ENCODE assay signal across 17 cellular contexts in genomic region chr12:37543966-37544668, GRCh38.
DNase-seq lines count a peak whose midpoint lies in the region; ATAC-seq, FAIRE-seq and TF ChIP-seq lines count a peak whose summit lies in the region.
"Had no signal": no experiment of that assay in that cellular context is flagged by ENCODE, and none has a peak within 500 bp of the region (broad histone marks: within the 10 kb centered on the region; RNA-seq: fewer than 3 reads in every experiment).

No MANE protein-coding gene starts in this region.

- no peak for TF ChIP-seq CTCF in heart left ventricle (IDR thresholded peaks at IDR 0.05)
- TF ChIP-seq CTCF in HepG2 (CRISPR knock-in tag; IDR thresholded peaks at IDR 0.05) = no peak
- TF ChIP-seq CTCF in right lobe of liver (IDR thresholded peaks at IDR 0.05) = no peak

- H3K9ac ChIP-seq in HepG2 (ENCODE audit: insufficient read depth, low read depth, low read length) = no peak overlapping the region
- H3K9ac ChIP-seq: GM23248 had no signal

- 87 to 94% (median 92%) methylated on average over 12 to 27 of the region's 27 CpGs for WGBS in heart left ventricle, 4 donors
- 23% methylated on average over 12 of the region's 27 CpGs for WGBS in HepG2 (ENCODE audit: low lambda C conversion rate)
- no CpG with 5 or more reads among the region's 27 CpGs for WGBS in right lobe of liver (ENCODE audit: insufficient coverage, low coverage, low lambda C conversion rate, missing lambda C conversion rate)

- no peaks in the 10 kb centered on the region for H3K79me2 ChIP-seq in HepG2 (ENCODE audit: insufficient read depth, low read length)

- no peak for TF ChIP-seq RAD21 in HepG2 (CRISPR knock-in tag; IDR thresholded peaks at IDR 0.05)

- H3K27ac ChIP-seq in heart left ventricle (no peak overlapping the region), HepG2 (ENCODE audit: extremely low read length, insufficient read depth, low read length) (no peak overlapping the region), right lobe of liver (no peak overlapping the region)
- H3K27ac ChIP-seq: C4-2B, GM23248 had no signal

- DNase-seq in cardiac septum (ENCODE audit: low spot score) (peak; percentile 26), heart left ventricle (no peak), mesenteric fat pad (ENCODE audit: low spot score) (peak; percentile 47), ureter (ENCODE audit: low spot score) (peak; percentile 30), HepG2 (ENCODE audit: low spot score) (no peak), SIG-M5 treated with dmso at 0.1 percent for 504 hours (lab: John Stamatoyannopoulos, UW; ENCODE audit: unreplicated experiment) (no peak), right lobe of liver (no peak)
- DNase-seq: 8988T; Caco-2; CD4-positive, alpha-beta T cell; GM23248 had no signal

- ATAC-seq in heart left ventricle = no peak
- ATAC-seq in HepG2 = no peak
- ATAC-seq in right lobe of liver = no peak

- H3K4me3 ChIP-seq in heart left ventricle = no peak overlapping the region
- H3K4me3 ChIP-seq in HepG2 (replicated peaks in 1 of 3; ENCODE audit: insufficient read depth in 1 of 3, low read depth in 2 of 3, low read length in 3 of 3) = no peak overlapping the region
- no peak overlapping the region for H3K4me3 ChIP-seq in right lobe of liver
- H3K4me3 ChIP-seq: GM23248, HAP-1 had no signal

- TF ChIP-seq EP300 in HepG2 (IDR thresholded peaks at IDR 0.05; ENCODE audit: low read depth in 2 of 2, low read length in 2 of 2) = no peak
- TF ChIP-seq EP300 in HepG2 (CRISPR knock-in tag; IDR thresholded peaks at IDR 0.05; ENCODE audit: borderline replicate concordance) = no peak

- in situ Hi-C loops in HepG2 (cut with HindIII; ENCODE audit: extremely low pct_ligation_motif_present, low pct_unique_long_range_greater_than_20kb) = no loop called here

- H3K36me3 ChIP-seq in heart left ventricle = no peaks in the 10 kb centered on the region
- no peaks in the 10 kb centered on the region for H3K36me3 ChIP-seq in HepG2 (replicated peaks in 1 of 2; ENCODE audit: control insufficient read depth in 1 of 2, insufficient read depth in 2 of 2, low read length in 2 of 2)
- H3K36me3 ChIP-seq in right lobe of liver = no peaks in the 10 kb centered on the region
- H3K36me3 ChIP-seq: HAP-1 had no signal

- H3K4me1 ChIP-seq in heart left ventricle (no peaks in the 10 kb centered on the region), HepG2 (ENCODE audit: insufficient read depth, low read length) (no peaks in the 10 kb centered on the region), right lobe of liver (no peaks in the 10 kb centered on the region)
- H3K4me1 ChIP-seq: Caco-2, HAP-1 had no signal

- no peaks in the 10 kb centered on the region for H3K9me3 ChIP-seq in heart left ventricle
- H3K9me3 ChIP-seq in HepG2 (ENCODE audit: low read length) = peaks cover 97% of the 10 kb centered on the region
- no peaks in the 10 kb centered on the region for H3K9me3 ChIP-seq in right lobe of liver
- H3K9me3 ChIP-seq: Caco-2, HAP-1 had no signal

- FAIRE-seq in HepG2 (lab: Jason Lieb, UNC) = no peak
- FAIRE-seq: D721Med, G401.6, GM12892, GM18507 had no signal

- H2AFZ ChIP-seq in HepG2 (ENCODE audit: low read length) = no peak overlapping the region
- H2AFZ ChIP-seq: GM23248 had no signal

- no peak overlapping the region for H3K4me2 ChIP-seq in HepG2 (ENCODE audit: low read depth, low read length)

- intact Hi-C loops in cardiac septum (cut with DNase I) = no loop called here
- intact Hi-C loops in heart left ventricle (cut with DNase I) = no loop called here
- intact Hi-C loops in HepG2 (cut with micrococcal nuclease; ENCODE audit: unreplicated experiment) = no loop called here
- intact Hi-C loops in right lobe of liver (cut with DNase I) = no loop called here

- CTCF ChIA-PET in HepG2 (lab: Yijun Ruan, JAX; ENCODE audit: low intra/inter-chr PET ratio, low total read pairs) = no interaction called here

- TF ChIP-seq POLR2A in heart left ventricle (IDR thresholded peaks at IDR 0.05) = no peak
- no peak for TF ChIP-seq POLR2A in HepG2 (IDR thresholded peaks at IDR 0.05; ENCODE audit: insufficient read depth in 1 of 2, low read depth in 2 of 2, low read length in 2 of 2)
- TF ChIP-seq POLR2A in right lobe of liver (IDR thresholded peaks at IDR 0.05) = no peak

- H3K27me3 ChIP-seq in heart left ventricle (no peaks in the 10 kb centered on the region), HepG2 (ENCODE audit: control insufficient read depth in 1 of 2, insufficient read depth in 2 of 2, low read length in 2 of 2) (no peaks in the 10 kb centered on the region), right lobe of liver (no peaks in the 10 kb centered on the region)

- no TSS peak for BruUV-seq in HepG2 (replicated peaks; lab: Mats Ljungman, UMichigan)

- no peaks in the 10 kb centered on the region for H4K20me1 ChIP-seq in HepG2 (ENCODE audit: insufficient read depth, low read length)

- POLR2A ChIA-PET in HepG2 (lab: Yijun Ruan, JAX) = no interaction called here

TF ChIP-seq in HepG2, 621 proteins besides CTCF, POLR2A, EP300 and RAD21:
- no peak for TF ChIP-seq PRDM4 (CRISPR knock-in tag; IDR thresholded peaks at IDR 0.05; ENCODE audit: borderline replicate concordance)
- no peak for TF ChIP-seq ZBTB7B (CRISPR knock-in tag; IDR thresholded peaks at IDR 0.05)
- no peak for TF ChIP-seq ZNF143 (CRISPR knock-in tag; IDR thresholded peaks at IDR 0.05)
- no peak for TF ChIP-seq AGO1 (IDR thresholded peaks at IDR 0.05; ENCODE audit: low read depth, low read length, poor library complexity, severe bottlenecking)
- TF ChIP-seq WIZ (CRISPR knock-in tag; IDR thresholded peaks at IDR 0.05) = no peak
- TF ChIP-seq ZNF33B (CRISPR knock-in tag; IDR thresholded peaks at IDR 0.05) = no peak
- TF ChIP-seq ATAD3A (CRISPR knock-in tag; IDR thresholded peaks at IDR 0.05) = no peak
- TF ChIP-seq ATF5 (CRISPR knock-in tag; IDR thresholded peaks at IDR 0.05; ENCODE audit: low read depth) = no peak
TF ChIP-seq in HepG2: peak in this region for 0.

Comparison
In these comparisons a context has a peak if more than half of its experiments do, and no peak if none do; other contexts are left out.
1. DNase-seq: peak in cardiac septum (single experiment), mesenteric fat pad (single experiment) and ureter (single experiment); none in heart left ventricle (0 of 5), HepG2 (single experiment), SIG-M5 treated with dmso at 0.1 percent for 504 hours (single experiment) and right lobe of liver (0 of 3).